ENCODE assay signal across 21 cellular contexts in the genomic region with DNA sequence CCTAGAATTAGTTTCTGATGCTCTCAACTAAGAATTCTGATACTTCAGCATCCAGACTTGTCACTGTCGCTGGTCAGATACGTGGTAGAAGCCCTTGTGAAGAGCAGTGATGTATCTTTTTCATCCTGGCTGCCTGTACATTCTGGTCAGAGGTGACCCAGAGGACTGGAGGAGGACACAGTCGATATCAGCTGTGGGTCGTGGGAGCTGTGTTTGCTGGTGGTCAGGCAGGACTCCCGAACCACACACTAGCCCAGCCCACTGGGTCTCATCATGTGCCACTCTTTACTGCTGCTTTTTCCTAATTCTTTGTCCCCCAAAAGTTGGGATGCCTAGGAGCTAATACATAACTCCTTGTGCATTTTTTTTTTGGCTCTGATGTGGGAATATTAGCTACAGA.
"Had no signal": no experiment of that assay in that cellular context is flagged by ENCODE, and none has a peak within 500 bp of the region (broad histone marks: within the 10 kb centered on the region; RNA-seq: fewer than 3 reads in every experiment).

No MANE protein-coding gene starts in this region.

- H3K4me3 Mint-ChIP-seq: central memory CD8-positive, alpha-beta T cell; dendritic cell treated with granulocyte-macrophage colony-stimulating factor and Interleukin-4, amounts not matched to agents 40 ng/mL and 50 ng/mL, for 4 days; natural killer cell; stimulated activated memory B cell treated with anti-CD40 and anti-IgM and Interleukin-4, amounts not matched to agents 10 μg/mL and 1 μg/mL and 100 μg/mL, for 72 hours; stimulated activated naive CD8-positive, alpha-beta T cell treated with anti-CD3 and anti-CD28 coated beads, Interleukin-15, Interleukin-2, amounts not matched to agents 100 ng/mL and 50 ng/mL, for 24 hours; type B pancreatic cell had no signal

- H3K27me3 ChIP-seq: colonic mucosa, esophagus squamous epithelium, spleen, suprapubic skin, thyroid gland had no signal

- H3K36me3 ChIP-seq: colonic mucosa, lower lobe of right lung, spleen, suprapubic skin, thyroid gland had no signal

- H3K27ac ChIP-seq: colonic mucosa, lower lobe of right lung, skin epidermis, spleen, suprapubic skin, thyroid gland had no signal

- H3K9me3 ChIP-seq: colonic mucosa, esophagus squamous epithelium, lower lobe of right lung, psoas muscle, spleen, suprapubic skin, thyroid gland had no signal

- H3K27ac Mint-ChIP-seq: dendritic cell treated with granulocyte-macrophage colony-stimulating factor and Interleukin-4, amounts not matched to agents 40 ng/mL and 50 ng/mL, for 4 days; natural killer cell; stimulated activated memory B cell treated with anti-CD40 and anti-IgM and Interleukin-4, amounts not matched to agents 10 μg/mL and 1 μg/mL and 100 μg/mL, for 72 hours; stimulated activated naive CD8-positive, alpha-beta T cell treated with anti-CD3 and anti-CD28 coated beads, Interleukin-15, Interleukin-2, amounts not matched to agents 100 ng/mL and 50 ng/mL, for 24 hours; type B pancreatic cell had no signal

- H3K27me3 Mint-ChIP-seq: central memory CD8-positive, alpha-beta T cell; dendritic cell treated with granulocyte-macrophage colony-stimulating factor and Interleukin-4, amounts not matched to agents 40 ng/mL and 50 ng/mL, for 4 days; stimulated activated memory B cell treated with anti-CD40 and anti-IgM and Interleukin-4, amounts not matched to agents 10 μg/mL and 1 μg/mL and 100 μg/mL, for 72 hours; stimulated activated naive CD8-positive, alpha-beta T cell treated with anti-CD3 and anti-CD28 coated beads, Interleukin-15, Interleukin-2, amounts not matched to agents 100 ng/mL and 50 ng/mL, for 24 hours; type B pancreatic cell had no signal

- H3K36me3 Mint-ChIP-seq: natural killer cell; stimulated activated memory B cell treated with anti-CD40 and anti-IgM and Interleukin-4, amounts not matched to agents 10 μg/mL and 1 μg/mL and 100 μg/mL, for 72 hours had no signal

- H3K9me3 Mint-ChIP-seq: central memory CD8-positive, alpha-beta T cell; dendritic cell treated with granulocyte-macrophage colony-stimulating factor and Interleukin-4, amounts not matched to agents 40 ng/mL and 50 ng/mL, for 4 days; natural killer cell; stimulated activated naive CD8-positive, alpha-beta T cell treated with anti-CD3 and anti-CD28 coated beads, Interleukin-15, Interleukin-2, amounts not matched to agents 100 ng/mL and 50 ng/mL, for 24 hours; type B pancreatic cell had no signal

- DNase-seq: colonic mucosa; effector CD8-positive, alpha-beta T cell; esophagus squamous epithelium; foreskin melanocyte; left ventricle myocardium superior; lower lobe of right lung; natural killer cell; nucleus accumbens; posterior cingulate gyrus; psoas muscle; right cardiac atrium; spleen; stimulated activated CD4-positive, alpha-beta T cell treated with anti-CD3 and anti-CD28 coated beads, Interleukin-4, amount 100 ng/mL, for 4 hours; thyroid gland had no signal

- H3K4me3 ChIP-seq: colonic mucosa, esophagus squamous epithelium, lower lobe of right lung, psoas muscle, skin epidermis, spleen, suprapubic skin, thyroid gland had no signal
